In genomic region chr6:148846778-148847761, GRCh38 we compare ENCODE assay signal across 20 cellular contexts.
DNase-seq lines count a peak whose midpoint lies in the region; FAIRE-seq and TF ChIP-seq lines count a peak whose summit lies in the region.
"Had no signal": no experiment of that assay in that cellular context is flagged by ENCODE, and none has a peak within 500 bp of the region (broad histone marks: within the 10 kb centered on the region; RNA-seq: fewer than 3 reads in every experiment).

No MANE protein-coding gene starts in this region.

- no peak for FAIRE-seq in H54 (lab: Jason Lieb, UNC)

- H3K4me2 ChIP-seq in OCI-LY3 (ENCODE audit: low read length) (peak overlapping the region; percentile 16; the same call in 1 of the 2 replicates), parathyroid adenoma (ENCODE audit: low read length) (no peak overlapping the region)
- H3K4me2 ChIP-seq: BLaER1, GM23338 had no signal

- H3K36me3 ChIP-seq in OCI-LY3 (replicated peaks; ENCODE audit: low read depth, low read length): no peaks in the 10 kb centered on the region
- no peaks in the 10 kb centered on the region for H3K36me3 ChIP-seq in parathyroid adenoma (ENCODE audit: control insufficient read depth, insufficient read depth, low read length)
- H3K36me3 ChIP-seq: BLaER1, heart right ventricle had no signal

- H3K9ac ChIP-seq in OCI-LY3 (ENCODE audit: low read length): no peak overlapping the region
- no peak overlapping the region for H3K9ac ChIP-seq in parathyroid adenoma
- H3K9ac ChIP-seq: BLaER1 had no signal

- no peaks in the 10 kb centered on the region for H4K20me1 ChIP-seq in OCI-LY3 (ENCODE audit: insufficient read depth, low read length)

- H2AFZ ChIP-seq in OCI-LY3 (ENCODE audit: low read depth, low read length) (no peak overlapping the region), parathyroid adenoma (no peak overlapping the region)
- H2AFZ ChIP-seq: GM23338 had no signal

- H3K27me3 ChIP-seq in OCI-LY3 (ENCODE audit: low read depth, low read length): no peaks in the 10 kb centered on the region
- H3K27me3 ChIP-seq in parathyroid adenoma (ENCODE audit: control insufficient read depth, insufficient read depth, low read length): no peaks in the 10 kb centered on the region
- H3K27me3 ChIP-seq: BLaER1, heart right ventricle had no signal

- no peak overlapping the region for H3K4me3 ChIP-seq in OCI-LY3 (ENCODE audit: low read length)
- H3K4me3 ChIP-seq in parathyroid adenoma (ENCODE audit: low read depth, low read length): no peak overlapping the region
- H3K4me3 ChIP-seq: BLaER1, coronary artery, GM23338, heart right ventricle had no signal

- H3K79me2 ChIP-seq in OCI-LY3 (ENCODE audit: low read length): no peaks in the 10 kb centered on the region
- peaks cover 17% of the 10 kb centered on the region for H3K79me2 ChIP-seq in parathyroid adenoma

- no peaks in the 10 kb centered on the region for H3K9me3 ChIP-seq in OCI-LY3 (ENCODE audit: insufficient read depth, low read length)
- no peaks in the 10 kb centered on the region for H3K9me3 ChIP-seq in parathyroid adenoma (ENCODE audit: control insufficient read depth, low read length)
- H3K9me3 ChIP-seq: heart right ventricle had no signal

- DNase-seq in DMS 273 (lab: John Stamatoyannopoulos, UW; ENCODE audit: unreplicated experiment): peak; percentile 35
- DNase-seq in DMS 273 treated with DMSO at 0.1 percent for 48 hours (lab: John Stamatoyannopoulos, UW): no peak
- DNase-seq in fibroblast of peridontal ligament (ENCODE audit: extremely low read depth): peak; percentile 49
- DNase-seq in H54 (ENCODE audit: insufficient read length, low spot score): no peak
- no peak for DNase-seq in DMS79 treated with DMSO at 0.1 percent for 48 hours (lab: John Stamatoyannopoulos, UW)
- no peak for DNase-seq in inferior parietal cortex (ENCODE audit: extremely low spot score)
- DNase-seq: activated gamma-delta T cell; aorta; GF-D8; heart right ventricle; mammary epithelial cell; NCI-H187 treated with DMSO at 0.1 percent for 48 hours; stimulated activated CD4-positive, alpha-beta T cell treated with anti-CD3 and anti-CD28 coated beads, Interleukin-4, amount 100 ng/mL, for 1 hour had no signal

- H3K4me1 ChIP-seq in OCI-LY3 (ENCODE audit: low read length) (peaks cover 27% of the 10 kb centered on the region), parathyroid adenoma (peaks cover 11% of the 10 kb centered on the region)
- H3K4me1 ChIP-seq: BLaER1 had no signal

- H3K27ac ChIP-seq in OCI-LY3 (ENCODE audit: low read length): no peak overlapping the region
- H3K27ac ChIP-seq in parathyroid adenoma: peak overlapping the region; percentile 1
- H3K27ac ChIP-seq: 22Rv1, BLaER1, epithelial cell of prostate, heart right ventricle had no signal

- no peak for TF ChIP-seq CTCF in OCI-LY3 (IDR thresholded peaks at IDR 0.05; ENCODE audit: low read depth, low read length)
- TF ChIP-seq CTCF in parathyroid adenoma (IDR thresholded peaks at IDR 0.05): no peak

- TF ChIP-seq POLR2A in H54 (IDR thresholded peaks at IDR 0.05; ENCODE audit: low read depth, low read length): no peak

Comparison
In these comparisons a context has a peak if more than half of its experiments do, and no peak if none do; other contexts are left out.
1. DNase-seq: peak in DMS 273 (single experiment) and fibroblast of peridontal ligament (single experiment); none in DMS 273 treated with DMSO at 0.1 percent for 48 hours (single experiment), H54 (single experiment), DMS79 treated with DMSO at 0.1 percent for 48 hours (single experiment) and inferior parietal cortex (single experiment).